ENCODE assay signal across 8 cellular contexts in the genomic region with DNA sequence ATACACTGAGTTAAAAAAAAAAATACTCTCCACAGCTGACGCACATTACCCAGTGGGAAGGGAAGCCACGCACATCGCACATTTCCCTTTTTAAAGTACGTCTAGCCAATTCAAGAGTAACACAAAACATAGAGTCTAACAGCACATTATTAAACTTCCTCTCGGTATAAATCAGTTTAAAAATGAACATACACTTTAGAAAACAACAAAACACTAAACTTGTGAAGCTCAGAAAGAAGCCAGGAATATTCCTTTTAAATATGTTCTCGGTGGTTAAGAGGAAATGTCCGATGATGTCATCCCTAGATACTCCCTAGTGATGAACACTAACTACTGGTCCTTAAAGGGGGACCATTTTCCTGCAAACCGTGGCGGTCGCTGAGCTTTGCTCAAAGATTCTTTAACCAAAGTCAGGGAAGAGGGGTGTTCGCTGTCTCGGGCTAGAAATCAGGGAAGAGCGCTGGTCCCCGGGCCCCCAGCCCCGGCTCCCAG. TPM values are rescaled to one million over a fixed set of nuclear protein-coding genes. Genes with fewer than 3 reads are reported as not detected.
DNase-seq lines count a peak whose midpoint lies in the region; ATAC-seq and FAIRE-seq lines count a peak whose summit lies in the region.

No MANE protein-coding gene starts in this region.

- DNase-seq in Caki2 (ENCODE audit: low read depth) (peak; percentile 69), GM19239 (ENCODE audit: insufficient read length, low spot score) (no peak), NCI-H526 treated with DMSO at 0.1 percent for 48 hours (lab: John Stamatoyannopoulos, UW) (peak; percentile 46), T47D (ENCODE audit: low read depth in 1 of 2, low spot score in 1 of 2) (peak; percentile 23 to 56), small intestine (peak; percentile 33), T-helper 9 cell (no peak)

- peaks cover 27% of the 10 kb centered on the region for H3K4me1 ChIP-seq in iPS-20b (ENCODE audit: insufficient read depth, low read length)
- no peaks in the 10 kb centered on the region for H3K4me1 ChIP-seq in small intestine (ENCODE audit: control insufficient read depth in 2 of 2, insufficient read depth in 1 of 2, low read depth in 1 of 2, low read length in 1 of 2)

- peak overlapping the region; percentile 79 for H3K27ac ChIP-seq in iPS-20b (ENCODE audit: low read length)
- H3K27ac ChIP-seq in small intestine (ENCODE audit: low read depth in 1 of 2, low read length in 1 of 2), result peak overlapping the region in 1 of 2 donors; percentile 72

- FAIRE-seq in GM19239 (lab: Jason Lieb, UNC), result peak; percentile 71
- no peak for FAIRE-seq in small intestine (lab: Jason Lieb, UNC)

- no peaks in the 10 kb centered on the region for H3K9me3 ChIP-seq in iPS-20b (ENCODE audit: insufficient read depth, low read depth, low read length)
- H3K9me3 ChIP-seq in small intestine (ENCODE audit: control insufficient read depth, low read depth), result no peaks in the 10 kb centered on the region

- ATAC-seq in HG03175 (IDR thresholded peaks at IDR 0.05; ENCODE audit: unreplicated experiment), result peak; percentile 66

- H3K36me3 ChIP-seq in iPS-20b (ENCODE audit: insufficient read depth, low read depth, low read length), result 0 out of 2 replicates have a peak, but pooled peaks cover 6% of the 10 kb centered on the region
- no peaks in the 10 kb centered on the region for H3K36me3 ChIP-seq in small intestine (ENCODE audit: control insufficient read depth in 2 of 2, insufficient read depth in 2 of 2, low read length in 2 of 2)

- peak overlapping the region; percentile 87 for H3K9ac ChIP-seq in iPS-20b (ENCODE audit: low read depth, low read length)

- H3K4me3 ChIP-seq in iPS-20b (ENCODE audit: low read length) (peak overlapping the region; percentile 86), small intestine (ENCODE audit: low read depth in 1 of 2, low read length in 2 of 2) (peak overlapping the region; percentile 61 to 70)

- H3K27me3 ChIP-seq in iPS-20b (ENCODE audit: insufficient read depth, low read length), result no peaks in the 10 kb centered on the region
- H3K27me3 ChIP-seq in small intestine (ENCODE audit: control insufficient read depth in 2 of 2, insufficient read depth in 2 of 2, low read length in 2 of 2), result peaks cover 0 to 2% of the 10 kb centered on the region in 2 donors

- in situ Hi-C loops in Caki2 (cut with HindIII; ENCODE audit: low pct_unique_long_range_greater_than_20kb, low sequenced_read_pairs), result no loop called here
- in situ Hi-C loops in T47D (cut with HindIII; ENCODE audit: low pct_unique_long_range_greater_than_20kb, low sequenced_read_pairs), result no loop called here

- 3 to 7% (median 4%) methylated on average over 15 of the region's 15 CpGs for WGBS in small intestine, 3 donors

RNA-seq across cellular contexts. Expression of a gene that starts 0.7 kb away (rescaled TPM):
- 21.8 and 36.1 TPM in 2 replicates for total RNA-seq in Caki2 (2014; rRNA removed; shearing (Covaris generic); ENCODE audit: low replicate concordance)
- 1 to 10 TPM; 1.1 to 6.9 (median 2.2) TPM for polyA plus RNA-seq in small intestine

RNA-seq across cellular contexts. Expression of a gene that starts 14.0 kb away (rescaled TPM):
- total RNA-seq in Caki2 (2014; rRNA removed; shearing (Covaris generic); ENCODE audit: low replicate concordance), result not detected in 2 replicates
- under 1 TPM in 1 of 3 donors, not detected in 2; 0.46 TPM for polyA plus RNA-seq in small intestine

RNA-seq across cellular contexts. Expression of a gene that starts 28.7 kb away (rescaled TPM):
- not detected in 2 replicates for total RNA-seq in Caki2 (2014; rRNA removed; shearing (Covaris generic); ENCODE audit: low replicate concordance)
- polyA plus RNA-seq in small intestine, result under 1 TPM in 1 of 3 donors, not detected in 2; 0.06 TPM

RNA-seq across cellular contexts. Expression of a gene that starts 56.6 kb away (rescaled TPM):
- not detected in 2 replicates for total RNA-seq in Caki2 (2014; rRNA removed; shearing (Covaris generic); ENCODE audit: low replicate concordance)
- polyA plus RNA-seq in small intestine, result under 1 TPM in 1 of 3 donors, not detected in 2; 0.03 TPM

Comparison
In these comparisons a context has a peak if more than half of its experiments do, and no peak if none do; other contexts are left out.
1. DNase-seq: peak in Caki2 (single experiment), NCI-H526 treated with DMSO at 0.1 percent for 48 hours (single experiment), T47D (2 of 2) and small intestine (single experiment); none in GM19239 (single experiment) and T-helper 9 cell (single experiment).